In the genomic region with DNA sequence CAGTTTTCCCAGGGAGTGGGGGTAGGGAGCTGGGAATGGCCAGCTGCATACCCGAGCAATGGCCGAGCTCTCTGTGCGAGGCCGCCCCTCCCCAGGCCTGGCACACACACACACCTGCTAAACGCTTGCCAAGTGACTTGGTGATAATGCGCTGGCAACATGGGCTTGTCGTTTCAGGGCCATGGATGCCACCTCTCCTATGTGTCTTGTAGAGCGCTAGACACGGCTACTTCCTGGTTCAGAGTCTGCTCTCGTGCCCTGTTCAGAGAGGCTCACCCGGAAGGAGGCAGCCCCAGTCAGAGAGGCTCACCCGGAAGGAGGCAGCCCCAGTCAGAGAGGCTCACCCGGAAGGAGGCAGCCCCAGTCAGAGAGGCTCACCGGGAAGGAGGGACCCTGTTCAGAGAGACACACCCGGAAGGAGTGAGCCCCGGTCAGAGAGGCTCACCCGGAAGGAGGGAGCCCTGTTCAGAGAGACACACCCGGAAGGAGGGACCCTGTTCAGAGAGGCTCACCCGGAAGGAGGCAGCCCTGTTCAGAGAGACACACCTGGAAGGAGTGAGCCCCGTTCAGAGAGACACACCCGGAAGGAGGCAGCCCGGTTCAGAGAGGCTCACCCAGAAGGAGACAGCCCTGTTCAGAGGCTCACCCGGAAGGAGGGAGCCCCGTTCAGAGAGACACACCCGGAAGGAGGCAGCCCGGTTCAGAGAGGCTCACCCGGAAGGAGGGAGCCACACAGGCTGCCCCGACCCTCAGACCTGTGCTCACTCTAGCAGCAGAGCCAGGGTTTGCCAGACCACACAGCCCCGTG, we compare ENCODE assay signal across 1 cellular context.
TF ChIP-seq lines count a peak whose summit lies in the region.

No MANE protein-coding gene starts in this region.

TF ChIP-seq in K562, 482 proteins besides CTCF, POLR2A, EP300 and RAD21 (continued from another document):
- TF ChIP-seq UBTF (IDR thresholded peaks at IDR 0.05; ENCODE audit: borderline replicate concordance in 1 of 2, low read depth in 2 of 2, low read length in 2 of 2) (peak; percentile 38 to 81; a peak in 1 of 4 replicates), SIN3A (IDR thresholded peaks at IDR 0.05; ENCODE audit: borderline replicate concordance in 2 of 2, control insufficient read depth in 1 of 2, low read depth in 2 of 2, low read length in 2 of 2) (peak in 1 of 2 experiments; percentile 33; a peak in 2 of 4 replicates), MAZ (CRISPR knock-in tag; conservative IDR thresholded peaks at IDR 0.05 in 1 of 2, IDR thresholded peaks at IDR 0.05 in 1 of 2) (peak in 1 of 2 experiments; percentile 45; a peak in 1 of 4 replicates), ZNF830 (CRISPR knock-in tag; IDR thresholded peaks at IDR 0.05) (no peak), GABPA (tag; conservative IDR thresholded peaks at IDR 0.05; ENCODE audit: low read depth) (peak; percentile 99), BACH1 (tag; IDR thresholded peaks at IDR 0.05) (no peak), PML (IDR thresholded peaks at IDR 0.05; ENCODE audit: low read length) (peak; percentile 25; the same call in 1 of the 2 replicates), JUND (IDR thresholded peaks at IDR 0.05; ENCODE audit: borderline replicate concordance, low read depth, low read length) (peak; percentile 47; the same call in 1 of the 2 replicates), JUND (tag; IDR thresholded peaks at IDR 0.05; ENCODE audit: borderline replicate concordance, low read depth, low read length) (peak; percentile 72; the same call in 1 of the 3 replicates), FOXM1 (IDR thresholded peaks at IDR 0.05; ENCODE audit: low read depth) (no peak), FOXM1 (CRISPR knock-in tag; IDR thresholded peaks at IDR 0.05; ENCODE audit: low read depth) (0 out of 2 replicates have a peak, but pooled peaks have one; percentile 30), XRCC5 (IDR thresholded peaks at IDR 0.05; ENCODE audit: low read depth, low read length) (peak; percentile 52; the same call in 1 of the 2 replicates), TCFL5 (CRISPR knock-in tag; conservative IDR thresholded peaks at IDR 0.05) (no peak), BMI1 (IDR thresholded peaks at IDR 0.05; ENCODE audit: low read length) (no peak), NCOA1 (IDR thresholded peaks at IDR 0.05; ENCODE audit: low read depth) (peak; percentile 98), ZKSCAN1 (IDR thresholded peaks at IDR 0.05; ENCODE audit: low read depth, low read length) (0 out of 2 replicates have a peak, but pooled peaks have one; percentile 8), MAX (CRISPR knock-in tag; IDR thresholded peaks at IDR 0.05) (peak; percentile 58), POLR2G (IDR thresholded peaks at IDR 0.05; ENCODE audit: low read depth, low read length) (peak; percentile 64), SOX6 (IDR thresholded peaks at IDR 0.05) (0 out of 2 replicates have a peak, but pooled peaks have one; percentile 42), POLR2H (tag; IDR thresholded peaks at IDR 0.05; ENCODE audit: low read depth) (peak; percentile 51; the same call in 1 of the 2 replicates), ZC3H8 (IDR thresholded peaks at IDR 0.05) (no peak), VEZF1 (CRISPR knock-in tag; IDR thresholded peaks at IDR 0.05) (peak; percentile 70), XRCC3 (IDR thresholded peaks at IDR 0.05) (no peak), FOXP1 (CRISPR knock-in tag; IDR thresholded peaks at IDR 0.05) (peak; percentile 58; the same call in 1 of the 2 replicates), JUN (IDR thresholded peaks at IDR 0.05; ENCODE audit: borderline replicate concordance, low read depth, low read length) (peak; percentile 6; the same call in 1 of the 2 replicates), JUN (CRISPR knock-in tag; IDR thresholded peaks at IDR 0.05; ENCODE audit: borderline replicate concordance) (no peak)
- TF ChIP-seq, protein P1, sequence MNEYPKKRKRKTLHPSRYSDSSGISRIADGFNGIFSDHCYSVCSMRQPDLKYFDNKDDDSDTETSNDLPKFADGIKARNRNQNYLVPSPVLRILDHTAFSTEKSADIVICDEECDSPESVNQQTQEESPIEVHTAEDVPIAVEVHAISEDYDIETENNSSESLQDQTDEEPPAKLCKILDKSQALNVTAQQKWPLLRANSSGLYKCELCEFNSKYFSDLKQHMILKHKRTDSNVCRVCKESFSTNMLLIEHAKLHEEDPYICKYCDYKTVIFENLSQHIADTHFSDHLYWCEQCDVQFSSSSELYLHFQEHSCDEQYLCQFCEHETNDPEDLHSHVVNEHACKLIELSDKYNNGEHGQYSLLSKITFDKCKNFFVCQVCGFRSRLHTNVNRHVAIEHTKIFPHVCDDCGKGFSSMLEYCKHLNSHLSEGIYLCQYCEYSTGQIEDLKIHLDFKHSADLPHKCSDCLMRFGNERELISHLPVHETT (CRISPR knock-in tag; conservative IDR thresholded peaks at IDR 0.05 in 1 of 2, IDR thresholded peaks at IDR 0.05 in 1 of 2), result peak in 1 of 2 experiments; percentile 95; a peak in 2 of 4 replicates
- TF ChIP-seq, protein P2, sequence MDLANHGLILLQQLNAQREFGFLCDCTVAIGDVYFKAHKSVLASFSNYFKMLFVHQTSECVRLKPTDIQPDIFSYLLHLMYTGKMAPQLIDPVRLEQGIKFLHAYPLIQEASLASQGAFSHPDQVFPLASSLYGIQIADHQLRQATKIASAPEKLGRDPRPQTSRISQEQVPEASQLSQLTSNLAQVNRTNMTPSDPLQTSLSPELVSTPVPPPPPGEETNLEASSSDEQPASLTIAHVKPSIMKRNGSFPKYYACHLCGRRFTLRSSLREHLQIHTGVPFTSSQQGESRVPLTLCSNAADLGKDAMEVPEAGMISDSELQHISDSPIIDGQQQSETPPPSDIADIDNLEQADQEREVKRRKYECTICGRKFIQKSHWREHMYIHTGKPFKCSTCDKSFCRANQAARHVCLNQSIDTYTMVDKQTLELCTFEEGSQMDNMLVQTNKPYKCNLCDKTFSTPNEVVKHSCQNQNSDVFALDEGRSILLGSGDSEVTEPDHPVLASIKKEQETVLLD (IDR thresholded peaks at IDR 0.05), result 0 out of 2 replicates have a peak, but pooled peaks have one; percentile 28
- TF ChIP-seq, protein P3, sequence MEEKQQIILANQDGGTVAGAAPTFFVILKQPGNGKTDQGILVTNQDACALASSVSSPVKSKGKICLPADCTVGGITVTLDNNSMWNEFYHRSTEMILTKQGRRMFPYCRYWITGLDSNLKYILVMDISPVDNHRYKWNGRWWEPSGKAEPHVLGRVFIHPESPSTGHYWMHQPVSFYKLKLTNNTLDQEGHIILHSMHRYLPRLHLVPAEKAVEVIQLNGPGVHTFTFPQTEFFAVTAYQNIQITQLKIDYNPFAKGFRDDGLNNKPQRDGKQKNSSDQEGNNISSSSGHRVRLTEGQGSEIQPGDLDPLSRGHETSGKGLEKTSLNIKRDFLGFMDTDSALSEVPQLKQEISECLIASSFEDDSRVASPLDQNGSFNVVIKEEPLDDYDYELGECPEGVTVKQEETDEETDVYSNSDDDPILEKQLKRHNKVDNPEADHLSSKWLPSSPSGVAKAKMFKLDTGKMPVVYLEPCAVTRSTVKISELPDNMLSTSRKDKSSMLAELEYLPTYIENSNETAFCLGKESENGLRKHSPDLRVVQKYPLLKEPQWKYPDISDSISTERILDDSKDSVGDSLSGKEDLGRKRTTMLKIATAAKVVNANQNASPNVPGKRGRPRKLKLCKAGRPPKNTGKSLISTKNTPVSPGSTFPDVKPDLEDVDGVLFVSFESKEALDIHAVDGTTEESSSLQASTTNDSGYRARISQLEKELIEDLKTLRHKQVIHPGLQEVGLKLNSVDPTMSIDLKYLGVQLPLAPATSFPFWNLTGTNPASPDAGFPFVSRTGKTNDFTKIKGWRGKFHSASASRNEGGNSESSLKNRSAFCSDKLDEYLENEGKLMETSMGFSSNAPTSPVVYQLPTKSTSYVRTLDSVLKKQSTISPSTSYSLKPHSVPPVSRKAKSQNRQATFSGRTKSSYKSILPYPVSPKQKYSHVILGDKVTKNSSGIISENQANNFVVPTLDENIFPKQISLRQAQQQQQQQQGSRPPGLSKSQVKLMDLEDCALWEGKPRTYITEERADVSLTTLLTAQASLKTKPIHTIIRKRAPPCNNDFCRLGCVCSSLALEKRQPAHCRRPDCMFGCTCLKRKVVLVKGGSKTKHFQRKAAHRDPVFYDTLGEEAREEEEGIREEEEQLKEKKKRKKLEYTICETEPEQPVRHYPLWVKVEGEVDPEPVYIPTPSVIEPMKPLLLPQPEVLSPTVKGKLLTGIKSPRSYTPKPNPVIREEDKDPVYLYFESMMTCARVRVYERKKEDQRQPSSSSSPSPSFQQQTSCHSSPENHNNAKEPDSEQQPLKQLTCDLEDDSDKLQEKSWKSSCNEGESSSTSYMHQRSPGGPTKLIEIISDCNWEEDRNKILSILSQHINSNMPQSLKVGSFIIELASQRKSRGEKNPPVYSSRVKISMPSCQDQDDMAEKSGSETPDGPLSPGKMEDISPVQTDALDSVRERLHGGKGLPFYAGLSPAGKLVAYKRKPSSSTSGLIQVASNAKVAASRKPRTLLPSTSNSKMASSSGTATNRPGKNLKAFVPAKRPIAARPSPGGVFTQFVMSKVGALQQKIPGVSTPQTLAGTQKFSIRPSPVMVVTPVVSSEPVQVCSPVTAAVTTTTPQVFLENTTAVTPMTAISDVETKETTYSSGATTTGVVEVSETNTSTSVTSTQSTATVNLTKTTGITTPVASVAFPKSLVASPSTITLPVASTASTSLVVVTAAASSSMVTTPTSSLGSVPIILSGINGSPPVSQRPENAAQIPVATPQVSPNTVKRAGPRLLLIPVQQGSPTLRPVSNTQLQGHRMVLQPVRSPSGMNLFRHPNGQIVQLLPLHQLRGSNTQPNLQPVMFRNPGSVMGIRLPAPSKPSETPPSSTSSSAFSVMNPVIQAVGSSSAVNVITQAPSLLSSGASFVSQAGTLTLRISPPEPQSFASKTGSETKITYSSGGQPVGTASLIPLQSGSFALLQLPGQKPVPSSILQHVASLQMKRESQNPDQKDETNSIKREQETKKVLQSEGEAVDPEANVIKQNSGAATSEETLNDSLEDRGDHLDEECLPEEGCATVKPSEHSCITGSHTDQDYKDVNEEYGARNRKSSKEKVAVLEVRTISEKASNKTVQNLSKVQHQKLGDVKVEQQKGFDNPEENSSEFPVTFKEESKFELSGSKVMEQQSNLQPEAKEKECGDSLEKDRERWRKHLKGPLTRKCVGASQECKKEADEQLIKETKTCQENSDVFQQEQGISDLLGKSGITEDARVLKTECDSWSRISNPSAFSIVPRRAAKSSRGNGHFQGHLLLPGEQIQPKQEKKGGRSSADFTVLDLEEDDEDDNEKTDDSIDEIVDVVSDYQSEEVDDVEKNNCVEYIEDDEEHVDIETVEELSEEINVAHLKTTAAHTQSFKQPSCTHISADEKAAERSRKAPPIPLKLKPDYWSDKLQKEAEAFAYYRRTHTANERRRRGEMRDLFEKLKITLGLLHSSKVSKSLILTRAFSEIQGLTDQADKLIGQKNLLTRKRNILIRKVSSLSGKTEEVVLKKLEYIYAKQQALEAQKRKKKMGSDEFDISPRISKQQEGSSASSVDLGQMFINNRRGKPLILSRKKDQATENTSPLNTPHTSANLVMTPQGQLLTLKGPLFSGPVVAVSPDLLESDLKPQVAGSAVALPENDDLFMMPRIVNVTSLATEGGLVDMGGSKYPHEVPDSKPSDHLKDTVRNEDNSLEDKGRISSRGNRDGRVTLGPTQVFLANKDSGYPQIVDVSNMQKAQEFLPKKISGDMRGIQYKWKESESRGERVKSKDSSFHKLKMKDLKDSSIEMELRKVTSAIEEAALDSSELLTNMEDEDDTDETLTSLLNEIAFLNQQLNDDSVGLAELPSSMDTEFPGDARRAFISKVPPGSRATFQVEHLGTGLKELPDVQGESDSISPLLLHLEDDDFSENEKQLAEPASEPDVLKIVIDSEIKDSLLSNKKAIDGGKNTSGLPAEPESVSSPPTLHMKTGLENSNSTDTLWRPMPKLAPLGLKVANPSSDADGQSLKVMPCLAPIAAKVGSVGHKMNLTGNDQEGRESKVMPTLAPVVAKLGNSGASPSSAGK (IDR thresholded peaks at IDR 0.05), result no peak
